In genomic region chr12:112422531-112422930, GRCh38 we compare ENCODE assay signal across 12 cellular contexts. TPM values are rescaled to one million over a fixed set of nuclear protein-coding genes. Genes with fewer than 3 reads are reported as not detected.
DNase-seq lines count a peak whose midpoint lies in the region; ATAC-seq and TF ChIP-seq lines count a peak whose summit lies in the region.
"Had no signal": no experiment of that assay in that cellular context is flagged by ENCODE, and none has a peak within 500 bp of the region (broad histone marks: within the 10 kb centered on the region; RNA-seq: fewer than 3 reads in every experiment).

No MANE protein-coding gene starts in this region.

- H3K4me3 ChIP-seq in cardiac fibroblast (replicated peaks in 1 of 2; ENCODE audit: low read depth in 2 of 2, low read length in 2 of 2) = no peak overlapping the region
- no peak overlapping the region for H3K4me3 ChIP-seq in stomach
- no peak overlapping the region for H3K4me3 ChIP-seq in neuronal stem cell (ENCODE audit: low read length in 2 of 2)

- peaks cover 3% of the 10 kb centered on the region for H3K23me2 ChIP-seq in H9 (ENCODE audit: insufficient read length, low read depth, low read length, poor library complexity, severe bottlenecking)

- H2BK120ac ChIP-seq in H9 (ENCODE audit: low read depth, low read length, poor library complexity, severe bottlenecking) (no peak overlapping the region), neuronal stem cell (ENCODE audit: low read depth, low read length) (no peak overlapping the region)

- H3K36me3 ChIP-seq in stomach (peaks cover 0 to 3% (median 0%) of the 10 kb centered on the region in 4 donors), neuronal stem cell (replicated peaks in 1 of 2; ENCODE audit: control insufficient read depth in 2 of 2, insufficient read depth in 2 of 2, low read length in 2 of 2) (peaks cover 0 to 7% of the 10 kb centered on the region in 2 donors)

- DNase-seq in H9 = no peak
- DNase-seq in cardiac fibroblast (ENCODE audit: low read depth in 2 of 2) = peak; percentile 29 to 49
- peak; percentile 36 for DNase-seq in iris pigment epithelial cell (ENCODE audit: low read depth)
- no peak for DNase-seq in stomach
- no peak for DNase-seq in neuronal stem cell (ENCODE audit: low spot score)
- no peak for DNase-seq in activated CD8-positive, alpha-beta memory T cell treated with anti-CD3 and anti-CD28 coated beads for 24 hours
- DNase-seq: NCI-H1930; stimulated activated naive CD8-positive, alpha-beta T cell treated with anti-CD3 and anti-CD28 coated beads, Interleukin-15, Interleukin-2, amounts not matched to agents 100 U/mL and 50 U/mL, for 24 hours; T1000 had no signal

- no peak overlapping the region for H2BK12ac ChIP-seq in H9 (ENCODE audit: insufficient read length, low read depth, low read length)
- no peak overlapping the region for H2BK12ac ChIP-seq in neuronal stem cell (ENCODE audit: low read length)

- H3K36me3 Mint-ChIP-seq in H9 (ENCODE audit: insufficient read depth in 1 of 3, low read depth in 3 of 3) = peaks cover 0 to 7% (median 7%) of the 10 kb centered on the region in 3 experiments; a peak in 5 of 7 replicates

- no peak overlapping the region for H2BK20ac ChIP-seq in H9 (ENCODE audit: low read depth, low read length, poor library complexity, severe bottlenecking)

- intact Hi-C loops in stomach (cut with DNase I; ENCODE audit: low total_unique reads) = no loop called here

- peaks cover 33% of the 10 kb centered on the region for H3K79me2 ChIP-seq in H9 (ENCODE audit: insufficient read depth, low read length)

- H3K9me3 ChIP-seq in H9 (ENCODE audit: control insufficient read depth, low read depth, low read length) = no peaks in the 10 kb centered on the region
- no peaks in the 10 kb centered on the region for H3K9me3 ChIP-seq in stomach
- H3K9me3 ChIP-seq in neuronal stem cell (replicated peaks in 1 of 2; ENCODE audit: control insufficient read depth in 2 of 2, insufficient read depth in 1 of 2, low read depth in 1 of 2, low read length in 2 of 2) = no peaks in the 10 kb centered on the region

- peaks cover 10 to 13% of the 10 kb centered on the region in 2 experiments; a peak in 2 of 4 replicates for H3K4me1 Mint-ChIP-seq in H9

- TF ChIP-seq CTCF in H9 (conservative IDR thresholded peaks at IDR 0.05) (no peak), cardiac fibroblast (IDR thresholded peaks at IDR 0.05; ENCODE audit: low read depth, low read length) (no peak), stomach (IDR thresholded peaks at IDR 0.05) (no peak)

- no peaks in the 10 kb centered on the region for H3K27me3 Mint-ChIP-seq in H9 (ENCODE audit: low read depth)
- H3K27me3 Mint-ChIP-seq: central memory CD8-positive, alpha-beta T cell had no signal

- TF ChIP-seq POLR2A in stomach (IDR thresholded peaks at IDR 0.05) = no peak

- H3K27ac ChIP-seq in H9 (ENCODE audit: insufficient read length, low read depth, low read length) = peak overlapping the region; percentile 60
- peak overlapping the region in 3 of 5 donors; percentile 9 to 56 (median 29) for H3K27ac ChIP-seq in stomach
- no peak overlapping the region for H3K27ac ChIP-seq in neuronal stem cell (replicated peaks; ENCODE audit: low read length)

- H2BK15ac ChIP-seq in H9 (ENCODE audit: low read depth, low read length) (no peak overlapping the region), neuronal stem cell (ENCODE audit: low read length) (no peak overlapping the region)

- H3T11ph ChIP-seq in H9 (ENCODE audit: low read length) = no peak overlapping the region

- H3K79me1 ChIP-seq in H9 (ENCODE audit: insufficient read depth, low read depth, low read length, poor library complexity, severe bottlenecking) (peaks cover 14% of the 10 kb centered on the region), neuronal stem cell (ENCODE audit: low read depth, low read length) (peaks cover 5% of the 10 kb centered on the region)

- no peak overlapping the region for H2BK5ac ChIP-seq in H9 (ENCODE audit: insufficient read length, low read length)
- H2BK5ac ChIP-seq in neuronal stem cell (ENCODE audit: low read length) = no peak overlapping the region

- H3K14ac ChIP-seq in H9 (ENCODE audit: insufficient read depth, low read length) (no peak overlapping the region), neuronal stem cell (ENCODE audit: low read length) (no peak overlapping the region)

- H4K91ac ChIP-seq in H9 (ENCODE audit: insufficient read length, low read depth, low read length) (no peak overlapping the region), neuronal stem cell (ENCODE audit: low read depth, low read length, poor library complexity) (no peak overlapping the region)

- peaks cover 2% of the 10 kb centered on the region for H4K20me1 ChIP-seq in H9 (ENCODE audit: control insufficient read depth, insufficient read depth, insufficient read length)

- H3K18ac ChIP-seq in H9 (ENCODE audit: insufficient read length, low read depth, low read length) (no peak overlapping the region), neuronal stem cell (ENCODE audit: low read length) (no peak overlapping the region)

- H3K27me3 ChIP-seq in H9 (ENCODE audit: insufficient read depth, low read length) (no peaks in the 10 kb centered on the region), stomach (no peaks in the 10 kb centered on the region), neuronal stem cell (ENCODE audit: control insufficient read depth in 3 of 3, insufficient read depth in 3 of 3, low read depth in 1 of 3, low read length in 3 of 3) (no peaks in the 10 kb centered on the region)

- no peak overlapping the region for H4K8ac ChIP-seq in H9 (replicated peaks; ENCODE audit: insufficient read length, low read depth, low read length)
- H4K8ac ChIP-seq in neuronal stem cell (ENCODE audit: low read depth, low read length) = no peak overlapping the region

- H3K23ac ChIP-seq in H9 (ENCODE audit: insufficient read length, low read depth, low read length) (no peak overlapping the region), neuronal stem cell (ENCODE audit: low read depth, low read length, poor library complexity) (no peak overlapping the region)

- H3K4me3 Mint-ChIP-seq in H9 = no peak overlapping the region
- H3K4me3 Mint-ChIP-seq: central memory CD8-positive, alpha-beta T cell had no signal

- H3K4ac ChIP-seq in H9 (ENCODE audit: low read depth, low read length) = no peak overlapping the region
- H3K4ac ChIP-seq in neuronal stem cell (ENCODE audit: low read length) = no peak overlapping the region

- H4K5ac ChIP-seq in H9 (ENCODE audit: insufficient read length, low read depth, low read length) = no peak overlapping the region

- H2AFZ ChIP-seq in H9 (ENCODE audit: low read length) (no peak overlapping the region), neuronal stem cell (ENCODE audit: low read length) (no peak overlapping the region)

- H3K56ac ChIP-seq in H9 (ENCODE audit: insufficient read length, low read depth, low read length) = no peak overlapping the region

- H3K4me2 ChIP-seq in H9 (ENCODE audit: insufficient read depth, insufficient read length, low read length) = no peak overlapping the region
- H3K4me2 ChIP-seq in neuronal stem cell (ENCODE audit: insufficient read depth, low read length, poor library complexity, severe bottlenecking) = no peak overlapping the region

- no peaks in the 10 kb centered on the region for H3K4me1 ChIP-seq in H9 (ENCODE audit: insufficient read depth, low read length)
- peaks cover 15 to 62% (median 47%) of the 10 kb centered on the region in 4 donors for H3K4me1 ChIP-seq in stomach
- peaks cover 0 to 3% of the 10 kb centered on the region in 2 donors for H3K4me1 ChIP-seq in neuronal stem cell (ENCODE audit: control insufficient read depth in 2 of 2, insufficient read depth in 1 of 2, low read depth in 1 of 2, low read length in 2 of 2)

- ATAC-seq in GM18907 (IDR thresholded peaks at IDR 0.05; ENCODE audit: unreplicated experiment) (no peak), HG03280 (IDR thresholded peaks at IDR 0.05; ENCODE audit: unreplicated experiment) (no peak)
- ATAC-seq: stimulated activated naive CD8-positive, alpha-beta T cell treated with anti-CD3 and anti-CD28 coated beads, Interleukin-15, Interleukin-2, amounts not matched to agents 100 U/mL and 50 U/mL, for 24 hours had no signal

- H3K9ac ChIP-seq in H9 (ENCODE audit: extremely low read depth, insufficient read length, low read length) = no peak overlapping the region
- H3K9ac ChIP-seq in neuronal stem cell (ENCODE audit: low read depth, low read length, poor library complexity) = no peak overlapping the region

- no peak overlapping the region for H2AK5ac ChIP-seq in H9 (ENCODE audit: insufficient read length, low read length)
- no peak overlapping the region for H2AK5ac ChIP-seq in neuronal stem cell (ENCODE audit: low read depth, low read length)

- TF ChIP-seq EP300 in stomach (IDR thresholded peaks at IDR 0.05) = no peak

- WGBS in H9 (ENCODE audit: extremely low coverage, insufficient read length, low lambda C conversion rate) = no CpG with 5 or more reads among the region's 5 CpGs
- 32 to 49% (median 45%) methylated on average over 5 of the region's 5 CpGs for WGBS in stomach, 5 donors
- WGBS in neuronal stem cell (ENCODE audit: extremely low coverage in 2 of 2, insufficient read length in 2 of 2, insufficient replicate concordance in 1 of 2), 2 donors = no CpG with 5 or more reads among the region's 5 CpGs

- peaks cover 0 to 3% of the 10 kb centered on the region in 2 experiments; a peak in 1 of 5 replicates for H3K9me3 Mint-ChIP-seq in H9
- H3K9me3 Mint-ChIP-seq: central memory CD8-positive, alpha-beta T cell had no signal

- peak overlapping the region; percentile 62 to 85 (median 72); a peak in 4 of 7 replicates for H3K27ac Mint-ChIP-seq in H9

RNA-seq across cellular contexts. Expression of gene PTPN11, which starts 3.8 kb away (rescaled TPM):
- total RNA-seq in H9 (2021) (108 and 112 TPM in 2 replicates), stomach (100 to 1,000 TPM in 2 of 5 donors, 10 to 100 TPM in 3; 16.3 to 114 (median 100.0) TPM)
- polyA plus RNA-seq in stomach = 10 to 100 TPM; 17.4 to 69.5 (median 65.4) TPM
- polyA plus RNA-seq in neuronal stem cell (2013, experiment 1 of 2) = 42.0 TPM
- polyA plus RNA-seq in neuronal stem cell (2013, experiment 2 of 2) = 43.1 TPM

RNA-seq across cellular contexts. Expression of gene RPL6, which starts 13.1 kb away (rescaled TPM):
- total RNA-seq in H9 (2021) = 1,918 and 1,921 TPM in 2 replicates
- total RNA-seq in stomach = 1,000 to 10,000 TPM in 2 of 5 donors, 100 to 1,000 TPM in 3; 479 to 1,135 (median 807) TPM
- polyA plus RNA-seq in stomach = 1,000 to 10,000 TPM; 2,600 to 3,271 (median 2,737) TPM
- 4,022 TPM for polyA plus RNA-seq in neuronal stem cell (2013, experiment 1 of 2)
- 4,269 TPM for polyA plus RNA-seq in neuronal stem cell (2013, experiment 2 of 2)

RNA-seq across cellular contexts. Expression of gene HECTD4, which starts 40.3 kb away (rescaled TPM):
- 24.9 and 30.0 TPM in 2 replicates for total RNA-seq in H9 (2021)
- total RNA-seq in stomach = 100 to 1,000 TPM in 1 of 5 donors, 10 to 100 TPM in 4; 56.7 to 375 (median 89.5) TPM
- polyA plus RNA-seq in stomach = 10 to 100 TPM in 1 of 3 donors, 1 to 10 TPM in 2; 3.2 to 11.0 (median 7.9) TPM
- polyA plus RNA-seq in neuronal stem cell (2013, experiment 1 of 2) = 7.0 TPM
- 7.8 TPM for polyA plus RNA-seq in neuronal stem cell (2013, experiment 2 of 2)

Comparison
In these comparisons a context has a peak if more than half of its experiments do, and no peak if none do; other contexts are left out.
1. DNase-seq: peak in cardiac fibroblast (2 of 2) and iris pigment epithelial cell (single experiment); none in H9 (single experiment), stomach (single experiment), neuronal stem cell (single experiment) and activated CD8-positive, alpha-beta memory T cell treated with anti-CD3 and anti-CD28 coated beads for 24 hours (single experiment).